In the genomic region with DNA sequence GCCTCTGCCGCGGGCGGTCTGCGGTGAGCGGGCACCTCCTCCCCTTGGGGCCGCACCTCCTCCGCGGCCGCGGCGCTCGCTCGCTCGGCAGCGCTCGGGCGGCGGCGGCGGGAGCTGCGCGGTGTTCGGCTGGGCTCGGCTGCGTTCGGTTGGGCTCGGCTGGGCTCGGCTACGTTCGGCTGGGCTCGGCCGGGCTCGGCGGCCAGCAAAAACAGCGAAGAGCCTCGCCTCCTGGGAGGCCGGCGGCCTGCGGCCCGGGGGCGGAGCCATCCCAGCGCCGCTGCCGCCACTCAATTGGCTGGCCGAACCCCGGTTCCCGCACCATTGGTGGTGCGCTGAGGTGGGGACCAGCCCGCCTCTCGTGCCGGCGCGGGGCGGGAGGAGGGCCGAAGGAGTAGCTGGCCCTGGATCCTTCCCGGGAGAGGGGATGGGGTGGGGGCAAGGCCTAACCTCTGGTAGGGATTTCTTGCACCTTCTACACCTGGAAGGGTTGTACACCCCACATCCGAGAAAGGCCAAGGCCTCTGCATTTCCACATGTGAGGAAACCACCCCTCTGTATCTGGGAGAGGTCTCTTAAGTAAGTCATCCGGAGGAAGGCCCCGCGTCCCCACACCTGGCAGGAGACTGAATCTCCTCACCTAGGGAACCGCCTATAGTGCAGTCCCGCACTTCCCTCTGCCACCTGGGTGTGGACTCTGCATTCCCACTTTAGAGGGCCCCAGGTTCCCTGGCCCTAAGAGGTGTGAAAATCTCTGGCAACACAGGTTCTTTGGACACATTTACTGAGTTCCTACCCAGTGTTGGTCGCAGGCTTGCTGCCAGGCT, we compare ENCODE assay signal across 8 cellular contexts. TPM values are rescaled to one million over a fixed set of nuclear protein-coding genes. Genes with fewer than 3 reads are reported as not detected.
DNase-seq lines count a peak whose midpoint lies in the region; ATAC-seq and TF ChIP-seq lines count a peak whose summit lies in the region.

ENHO (minus strand) TSS at position 20 of the 827 bp plus-strand sequence. CDS start 1,295 bp downstream, outside the sequence.

- H3K9me3 ChIP-seq in breast epithelium (no peaks in the 10 kb centered on the region), skeletal muscle tissue (ENCODE audit: control insufficient read depth in 3 of 3, low read length in 3 of 3) (no peaks in the 10 kb centered on the region)

- peak; percentile 68 for ATAC-seq in HG03064 (IDR thresholded peaks at IDR 0.05; ENCODE audit: low read depth, unreplicated experiment)

- H3K27ac ChIP-seq in breast epithelium = peak within 1 kb of the TSS in 1 of 2 donors; percentile 26
- H3K27ac ChIP-seq in skeletal muscle tissue (ENCODE audit: low read depth, low read length) = no peak within 1 kb of the TSS

- intact Hi-C loops in breast epithelium (cut with DNase I; ENCODE audit: low total_unique reads) = no loop called here

- TF ChIP-seq POLR2A in breast epithelium (IDR thresholded peaks at IDR 0.05) = no peak

- DNase-seq in NCI-H187 (lab: John Stamatoyannopoulos, UW) = peak; percentile 19 to 60
- no peak for DNase-seq in NCI-H187 treated with DMSO at 0.1 percent for 48 hours (lab: John Stamatoyannopoulos, UW)
- peak; percentile 72 for DNase-seq in NCI-H2171 (lab: John Stamatoyannopoulos, UW)
- peak; percentile 79 to 89 for DNase-seq in breast epithelium (ENCODE audit: low spot score in 2 of 2)
- peak; percentile 99 for DNase-seq in iPS-NIHi11 (ENCODE audit: low spot score)

- H3K4me3 ChIP-seq in WI38 (ENCODE audit: low read depth, low read length) (peak within 1 kb of the TSS; percentile 29; the same call in 1 of the 2 replicates), breast epithelium (peak within 1 kb of the TSS; percentile 38 to 65 (median 56)), skeletal muscle tissue (ENCODE audit: low read length in 3 of 3) (peak within 1 kb of the TSS; percentile 38 to 60 (median 50))

- H3K27me3 ChIP-seq in breast epithelium = no peaks in the 10 kb centered on the region
- peaks cover 0 to 4% (median 4%) of the 10 kb centered on the region in 3 donors for H3K27me3 ChIP-seq in skeletal muscle tissue (ENCODE audit: control insufficient read depth in 3 of 3, insufficient read depth in 3 of 3, low read length in 3 of 3)

- H3K9ac ChIP-seq in skeletal muscle tissue (ENCODE audit: low read depth in 1 of 3, low read length in 3 of 3) = peak within 1 kb of the TSS in 2 of 3 donors; percentile 60 to 62

- no peaks in the 10 kb centered on the region for H3K36me3 ChIP-seq in breast epithelium
- H3K36me3 ChIP-seq in skeletal muscle tissue (ENCODE audit: control insufficient read depth in 3 of 3, insufficient read depth in 3 of 3, low read length in 3 of 3) = no peaks in the 10 kb centered on the region

- no peak for TF ChIP-seq CTCF in WI38 (IDR thresholded peaks at IDR 0.05; ENCODE audit: low read depth, low read length)
- no peak for TF ChIP-seq CTCF in breast epithelium (IDR thresholded peaks at IDR 0.05)

- no peaks in the 10 kb centered on the region for H3K4me1 ChIP-seq in breast epithelium
- peaks cover 3 to 19% (median 8%) of the 10 kb centered on the region in 3 donors for H3K4me1 ChIP-seq in skeletal muscle tissue (ENCODE audit: control insufficient read depth in 3 of 3, insufficient read depth in 3 of 3, low read length in 3 of 3)

RNA-seq across cellular contexts. Expression of gene ENHO, which starts in this region (rescaled TPM):
- total RNA-seq in breast epithelium (1 to 10 TPM in 2 of 3 donors, under 1 TPM in 1; 0.33 to 5.4 (median 1.8) TPM), skeletal muscle tissue (4.2 TPM)
